ENCODE assay signal across 1 cellular context in the genomic region with DNA sequence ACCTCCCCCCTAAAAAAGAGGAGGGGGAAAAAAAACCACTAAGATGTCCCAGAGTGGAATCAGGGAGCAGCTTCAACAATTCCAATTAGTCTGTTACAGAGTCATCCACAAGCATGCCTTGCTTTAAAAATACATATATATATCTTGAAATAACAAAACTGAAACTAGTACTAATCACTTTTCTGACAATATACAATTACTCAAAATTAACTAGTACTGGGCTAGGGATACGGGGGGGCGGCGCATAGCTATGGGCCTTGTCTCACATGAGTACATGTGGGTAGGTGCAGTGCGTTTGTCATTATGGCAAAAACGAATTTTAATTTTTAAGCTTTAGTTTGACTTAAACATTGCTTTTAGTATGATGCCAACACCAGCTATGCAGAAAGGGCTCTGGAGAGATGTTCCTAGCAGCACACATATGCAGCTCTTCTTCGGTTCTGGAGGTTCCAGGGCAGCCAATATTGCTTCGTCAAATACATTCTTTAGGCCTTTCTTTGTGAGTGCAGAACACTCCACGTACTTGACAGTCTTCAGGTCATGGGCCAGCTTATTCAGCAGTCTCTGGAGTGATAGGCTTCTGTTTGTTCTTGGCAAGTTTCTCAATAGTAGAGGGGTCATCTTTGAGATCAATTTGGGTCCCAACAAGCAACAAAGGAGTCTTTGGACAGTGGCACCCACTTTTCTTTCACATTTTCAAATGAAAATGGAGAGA.
TF ChIP-seq lines count a peak whose summit lies in the region.

No MANE protein-coding gene starts in this region.

TF ChIP-seq in HepG2, 621 proteins besides CTCF, POLR2A, EP300 and RAD21 (continued from another document and continues in another):
- TF ChIP-seq, protein P1, sequence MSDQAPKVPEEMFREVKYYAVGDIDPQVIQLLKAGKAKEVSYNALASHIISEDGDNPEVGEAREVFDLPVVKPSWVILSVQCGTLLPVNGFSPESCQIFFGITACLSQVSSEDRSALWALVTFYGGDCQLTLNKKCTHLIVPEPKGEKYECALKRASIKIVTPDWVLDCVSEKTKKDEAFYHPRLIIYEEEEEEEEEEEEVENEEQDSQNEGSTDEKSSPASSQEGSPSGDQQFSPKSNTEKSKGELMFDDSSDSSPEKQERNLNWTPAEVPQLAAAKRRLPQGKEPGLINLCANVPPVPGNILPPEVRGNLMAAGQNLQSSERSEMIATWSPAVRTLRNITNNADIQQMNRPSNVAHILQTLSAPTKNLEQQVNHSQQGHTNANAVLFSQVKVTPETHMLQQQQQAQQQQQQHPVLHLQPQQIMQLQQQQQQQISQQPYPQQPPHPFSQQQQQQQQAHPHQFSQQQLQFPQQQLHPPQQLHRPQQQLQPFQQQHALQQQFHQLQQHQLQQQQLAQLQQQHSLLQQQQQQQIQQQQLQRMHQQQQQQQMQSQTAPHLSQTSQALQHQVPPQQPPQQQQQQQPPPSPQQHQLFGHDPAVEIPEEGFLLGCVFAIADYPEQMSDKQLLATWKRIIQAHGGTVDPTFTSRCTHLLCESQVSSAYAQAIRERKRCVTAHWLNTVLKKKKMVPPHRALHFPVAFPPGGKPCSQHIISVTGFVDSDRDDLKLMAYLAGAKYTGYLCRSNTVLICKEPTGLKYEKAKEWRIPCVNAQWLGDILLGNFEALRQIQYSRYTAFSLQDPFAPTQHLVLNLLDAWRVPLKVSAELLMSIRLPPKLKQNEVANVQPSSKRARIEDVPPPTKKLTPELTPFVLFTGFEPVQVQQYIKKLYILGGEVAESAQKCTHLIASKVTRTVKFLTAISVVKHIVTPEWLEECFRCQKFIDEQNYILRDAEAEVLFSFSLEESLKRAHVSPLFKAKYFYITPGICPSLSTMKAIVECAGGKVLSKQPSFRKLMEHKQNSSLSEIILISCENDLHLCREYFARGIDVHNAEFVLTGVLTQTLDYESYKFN (CRISPR knock-in tag; conservative IDR thresholded peaks at IDR 0.05): 0 out of 2 replicates have a peak, but pooled peaks have one; percentile 29
- TF ChIP-seq U2AF1 (optimal IDR thresholded peaks at IDR 0.05; ENCODE audit: low read depth, low read length) (no peak), ZNF235 (CRISPR knock-in tag; IDR thresholded peaks at IDR 0.05; ENCODE audit: borderline replicate concordance) (no peak), KLF12 (CRISPR knock-in tag; IDR thresholded peaks at IDR 0.05; ENCODE audit: borderline replicate concordance) (peak; percentile 26; the same call in 1 of the 2 replicates), ZNF572 (CRISPR knock-in tag; IDR thresholded peaks at IDR 0.05) (no peak), ZSCAN20 (CRISPR knock-in tag; IDR thresholded peaks at IDR 0.05; ENCODE audit: borderline replicate concordance) (0 out of 2 replicates have a peak, but pooled peaks have one; percentile 12), TBX3 (IDR thresholded peaks at IDR 0.05; ENCODE audit: borderline replicate concordance) (no peak), ZBTB21 (CRISPR knock-in tag; IDR thresholded peaks at IDR 0.05) (no peak), HOXA5 (CRISPR knock-in tag; IDR thresholded peaks at IDR 0.05) (no peak), AGO1 (IDR thresholded peaks at IDR 0.05; ENCODE audit: low read depth, low read length, poor library complexity, severe bottlenecking) (no peak), TCF7 (IDR thresholded peaks at IDR 0.05; ENCODE audit: low read depth) (peak; percentile 30; the same call in 1 of the 2 replicates), REPIN1 (CRISPR knock-in tag; IDR thresholded peaks at IDR 0.05; ENCODE audit: borderline replicate concordance, low read depth) (no peak), ZNF296 (CRISPR knock-in tag; conservative IDR thresholded peaks at IDR 0.05) (no peak), ZSCAN22 (CRISPR knock-in tag; IDR thresholded peaks at IDR 0.05) (no peak), MYNN (CRISPR knock-in tag; IDR thresholded peaks at IDR 0.05; ENCODE audit: low read depth) (no peak), SRSF9 (IDR thresholded peaks at IDR 0.05; ENCODE audit: borderline replicate concordance, insufficient read depth, low read depth, low read length, poor library complexity, severe bottlenecking) (no peak), ZNF280D (CRISPR knock-in tag; IDR thresholded peaks at IDR 0.05) (no peak), POLR2AphosphoS2 (IDR thresholded peaks at IDR 0.05; ENCODE audit: low read depth, low read length) (no peak), ATAD3A (CRISPR knock-in tag; IDR thresholded peaks at IDR 0.05) (no peak), AKNA (CRISPR knock-in tag; IDR thresholded peaks at IDR 0.05; ENCODE audit: borderline replicate concordance) (0 out of 2 replicates have a peak, but pooled peaks have one; percentile 41), PCBP2 (optimal IDR thresholded peaks at IDR 0.05; ENCODE audit: low read depth, low read length, poor library complexity, severe bottlenecking) (no peak), RCOR2 (CRISPR knock-in tag; IDR thresholded peaks at IDR 0.05) (0 out of 2 replicates have a peak, but pooled peaks have one; percentile 25), HNF1B (CRISPR knock-in tag; IDR thresholded peaks at IDR 0.05) (no peak), RBAK (CRISPR knock-in tag; IDR thresholded peaks at IDR 0.05) (no peak), NR2F2 (IDR thresholded peaks at IDR 0.05; ENCODE audit: borderline replicate concordance, low read depth) (peak; percentile 39; the same call in 1 of the 2 replicates), HOXA3 (CRISPR knock-in tag; IDR thresholded peaks at IDR 0.05) (0 out of 2 replicates have a peak, but pooled peaks have one; percentile 28), HES4 (CRISPR knock-in tag; IDR thresholded peaks at IDR 0.05; ENCODE audit: borderline replicate concordance) (no peak), GABPA (IDR thresholded peaks at IDR 0.05; ENCODE audit: low read depth, low read length) (no peak), GABPA (CRISPR knock-in tag; IDR thresholded peaks at IDR 0.05; ENCODE audit: low read depth) (no peak), TAF1 (CRISPR knock-in tag; IDR thresholded peaks at IDR 0.05) (no peak)
- TF ChIP-seq, protein P2, sequence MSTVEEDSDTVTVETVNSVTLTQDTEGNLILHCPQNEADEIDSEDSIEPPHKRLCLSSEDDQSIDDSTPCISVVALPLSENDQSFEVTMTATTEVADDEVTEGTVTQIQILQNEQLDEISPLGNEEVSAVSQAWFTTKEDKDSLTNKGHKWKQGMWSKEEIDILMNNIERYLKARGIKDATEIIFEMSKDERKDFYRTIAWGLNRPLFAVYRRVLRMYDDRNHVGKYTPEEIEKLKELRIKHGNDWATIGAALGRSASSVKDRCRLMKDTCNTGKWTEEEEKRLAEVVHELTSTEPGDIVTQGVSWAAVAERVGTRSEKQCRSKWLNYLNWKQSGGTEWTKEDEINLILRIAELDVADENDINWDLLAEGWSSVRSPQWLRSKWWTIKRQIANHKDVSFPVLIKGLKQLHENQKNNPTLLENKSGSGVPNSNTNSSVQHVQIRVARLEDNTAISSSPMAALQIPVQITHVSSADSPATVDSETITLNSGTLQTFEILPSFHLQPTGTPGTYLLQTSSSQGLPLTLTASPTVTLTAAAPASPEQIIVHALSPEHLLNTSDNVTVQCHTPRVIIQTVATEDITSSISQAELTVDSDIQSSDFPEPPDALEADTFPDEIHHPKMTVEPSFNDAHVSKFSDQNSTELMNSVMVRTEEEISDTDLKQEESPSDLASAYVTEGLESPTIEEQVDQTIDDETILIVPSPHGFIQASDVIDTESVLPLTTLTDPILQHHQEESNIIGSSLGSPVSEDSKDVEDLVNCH (CRISPR knock-in tag; IDR thresholded peaks at IDR 0.05): no peak
- TF ChIP-seq, protein P3, sequence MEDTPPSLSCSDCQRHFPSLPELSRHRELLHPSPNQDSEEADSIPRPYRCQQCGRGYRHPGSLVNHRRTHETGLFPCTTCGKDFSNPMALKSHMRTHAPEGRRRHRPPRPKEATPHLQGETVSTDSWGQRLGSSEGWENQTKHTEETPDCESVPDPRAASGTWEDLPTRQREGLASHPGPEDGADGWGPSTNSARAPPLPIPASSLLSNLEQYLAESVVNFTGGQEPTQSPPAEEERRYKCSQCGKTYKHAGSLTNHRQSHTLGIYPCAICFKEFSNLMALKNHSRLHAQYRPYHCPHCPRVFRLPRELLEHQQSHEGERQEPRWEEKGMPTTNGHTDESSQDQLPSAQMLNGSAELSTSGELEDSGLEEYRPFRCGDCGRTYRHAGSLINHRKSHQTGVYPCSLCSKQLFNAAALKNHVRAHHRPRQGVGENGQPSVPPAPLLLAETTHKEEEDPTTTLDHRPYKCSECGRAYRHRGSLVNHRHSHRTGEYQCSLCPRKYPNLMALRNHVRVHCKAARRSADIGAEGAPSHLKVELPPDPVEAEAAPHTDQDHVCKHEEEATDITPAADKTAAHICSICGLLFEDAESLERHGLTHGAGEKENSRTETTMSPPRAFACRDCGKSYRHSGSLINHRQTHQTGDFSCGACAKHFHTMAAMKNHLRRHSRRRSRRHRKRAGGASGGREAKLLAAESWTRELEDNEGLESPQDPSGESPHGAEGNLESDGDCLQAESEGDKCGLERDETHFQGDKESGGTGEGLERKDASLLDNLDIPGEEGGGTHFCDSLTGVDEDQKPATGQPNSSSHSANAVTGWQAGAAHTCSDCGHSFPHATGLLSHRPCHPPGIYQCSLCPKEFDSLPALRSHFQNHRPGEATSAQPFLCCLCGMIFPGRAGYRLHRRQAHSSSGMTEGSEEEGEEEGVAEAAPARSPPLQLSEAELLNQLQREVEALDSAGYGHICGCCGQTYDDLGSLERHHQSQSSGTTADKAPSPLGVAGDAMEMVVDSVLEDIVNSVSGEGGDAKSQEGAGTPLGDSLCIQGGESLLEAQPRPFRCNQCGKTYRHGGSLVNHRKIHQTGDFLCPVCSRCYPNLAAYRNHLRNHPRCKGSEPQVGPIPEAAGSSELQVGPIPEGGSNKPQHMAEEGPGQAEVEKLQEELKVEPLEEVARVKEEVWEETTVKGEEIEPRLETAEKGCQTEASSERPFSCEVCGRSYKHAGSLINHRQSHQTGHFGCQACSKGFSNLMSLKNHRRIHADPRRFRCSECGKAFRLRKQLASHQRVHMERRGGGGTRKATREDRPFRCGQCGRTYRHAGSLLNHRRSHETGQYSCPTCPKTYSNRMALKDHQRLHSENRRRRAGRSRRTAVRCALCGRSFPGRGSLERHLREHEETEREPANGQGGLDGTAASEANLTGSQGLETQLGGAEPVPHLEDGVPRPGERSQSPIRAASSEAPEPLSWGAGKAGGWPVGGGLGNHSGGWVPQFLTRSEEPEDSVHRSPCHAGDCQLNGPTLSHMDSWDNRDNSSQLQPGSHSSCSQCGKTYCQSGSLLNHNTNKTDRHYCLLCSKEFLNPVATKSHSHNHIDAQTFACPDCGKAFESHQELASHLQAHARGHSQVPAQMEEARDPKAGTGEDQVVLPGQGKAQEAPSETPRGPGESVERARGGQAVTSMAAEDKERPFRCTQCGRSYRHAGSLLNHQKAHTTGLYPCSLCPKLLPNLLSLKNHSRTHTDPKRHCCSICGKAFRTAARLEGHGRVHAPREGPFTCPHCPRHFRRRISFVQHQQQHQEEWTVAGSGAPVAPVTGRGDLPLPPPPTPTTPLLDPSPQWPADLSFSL (CRISPR knock-in tag; IDR thresholded peaks at IDR 0.05): no peak
